Comparison of ENCODE assay signal across 16 cellular contexts in genomic region chr22:42813501-42813900, GRCh38. TPM values are rescaled to one million over a fixed set of nuclear protein-coding genes. Genes with fewer than 3 reads are reported as not detected.
DNase-seq lines count a peak whose midpoint lies in the region; ATAC-seq and TF ChIP-seq lines count a peak whose summit lies in the region.
"Had no signal": no experiment of that assay in that cellular context is flagged by ENCODE, and none has a peak within 500 bp of the region (broad histone marks: within the 10 kb centered on the region; RNA-seq: fewer than 3 reads in every experiment).

No MANE protein-coding gene starts in this region.

- no peaks in the 10 kb centered on the region for H3K9me3 Mint-ChIP-seq in HFFc6
- H3K9me3 Mint-ChIP-seq in chondrocyte (ENCODE audit: low read depth), result no peaks in the 10 kb centered on the region
- no peaks in the 10 kb centered on the region for H3K9me3 Mint-ChIP-seq in osteocyte (ENCODE audit: unreplicated experiment)

- no peak for ATAC-seq in stimulated activated naive CD8-positive, alpha-beta T cell treated with anti-CD3 and anti-CD28 coated beads, Interleukin-15, Interleukin-2, amounts not matched to agents 100 U/mL and 50 U/mL, for 24 hours
- ATAC-seq: HepG2 had no signal

- no peaks in the 10 kb centered on the region for H3K27me3 Mint-ChIP-seq in HFFc6 (ENCODE audit: insufficient read depth)
- H3K27me3 Mint-ChIP-seq in chondrocyte (ENCODE audit: low read depth), result no peaks in the 10 kb centered on the region
- no peaks in the 10 kb centered on the region for H3K27me3 Mint-ChIP-seq in osteocyte (ENCODE audit: unreplicated experiment)

- in situ Hi-C loops in G401 (cut with HindIII; ENCODE audit: low sequenced_read_pairs), result no loop called here

- DNase-seq in G401 (ENCODE audit: low spot score), result peak; percentile 28
- no peak for DNase-seq in HFFc6
- DNase-seq in chondrocyte (ENCODE audit: low spot score), result no peak
- DNase-seq in osteocyte (ENCODE audit: extremely low spot score, unreplicated experiment), result peak; percentile 75
- DNase-seq in NCI-H1105 treated with DMSO at 0.1 percent for 48 hours (lab: John Stamatoyannopoulos, UW), result no peak
- DNase-seq in GOT3 (lab: John Stamatoyannopoulos, UW), result no peak
- no peak for DNase-seq in stimulated activated naive CD8-positive, alpha-beta T cell treated with anti-CD3 and anti-CD28 coated beads, Interleukin-15, Interleukin-2, amounts not matched to agents 100 U/mL and 50 U/mL, for 24 hours
- DNase-seq: EL, HCEC 1CT, KG1, MM.1S, NCI-H2107, NCI-H226, SHP77, SK-N-SH had no signal

- H3K27ac Mint-ChIP-seq in HFFc6 (peak overlapping the region; percentile 20; the same call in 1 of the 2 replicates), chondrocyte (ENCODE audit: unreplicated experiment) (peak overlapping the region; percentile 36), osteocyte (ENCODE audit: unreplicated experiment) (no peak overlapping the region)

- peaks cover 10% of the 10 kb centered on the region for H3K4me1 Mint-ChIP-seq in HFFc6 (ENCODE audit: low read depth)
- peaks cover 20% of the 10 kb centered on the region for H3K4me1 Mint-ChIP-seq in chondrocyte (ENCODE audit: low read depth)
- peaks cover 14% of the 10 kb centered on the region for H3K4me1 Mint-ChIP-seq in osteocyte (ENCODE audit: unreplicated experiment)

- H3K4me3 Mint-ChIP-seq in HFFc6 (no peak overlapping the region), chondrocyte (ENCODE audit: unreplicated experiment) (no peak overlapping the region), osteocyte (ENCODE audit: unreplicated experiment) (no peak overlapping the region)

- TF ChIP-seq CTCF in HFFc6 (IDR thresholded peaks at IDR 0.05), result no peak
- TF ChIP-seq CTCF in chondrocyte (IDR thresholded peaks at IDR 0.05), result no peak
- no peak for TF ChIP-seq CTCF in osteocyte (IDR thresholded peaks at IDR 0.05)

- H3K36me3 Mint-ChIP-seq in HFFc6 (ENCODE audit: low read depth) (peaks cover 38% of the 10 kb centered on the region), chondrocyte (ENCODE audit: low read depth) (peaks cover 39% of the 10 kb centered on the region), osteocyte (ENCODE audit: unreplicated experiment) (peaks cover 56% of the 10 kb centered on the region)

RNA-seq across cellular contexts. Expression of gene ARFGAP3, which starts 43.6 kb away (rescaled TPM):
- total RNA-seq in G401 (2014; rRNA removed; shearing (Covaris generic)), result 15.1 and 20.5 TPM in 2 replicates
- total RNA-seq in HFFc6 (2021; fragmentation: NEBNext Ultra II Directional; extraction: Animal tissue kit (Norgen Biotek cat#: 25700)), result 10 to 100 TPM; 62.6 to 77.7 (median 66.8) TPM
- total RNA-seq in chondrocyte (79.6 to 88.1 TPM (median 80.8 TPM) in 3 replicates), osteocyte (59.1 and 61.0 TPM in 2 replicates)

Comparison
In these comparisons a context has a peak if more than half of its experiments do, and no peak if none do; other contexts are left out.
1. DNase-seq: peak in G401 (single experiment) and osteocyte (single experiment); none in HFFc6 (single experiment), chondrocyte (single experiment), NCI-H1105 treated with DMSO at 0.1 percent for 48 hours (single experiment), GOT3 (single experiment) and stimulated activated naive CD8-positive, alpha-beta T cell treated with anti-CD3 and anti-CD28 coated beads, Interleukin-15, Interleukin-2, amounts not matched to agents 100 U/mL and 50 U/mL, for 24 hours (single experiment).